8 cellular contexts compared by ENCODE assay signal in the genomic region with DNA sequence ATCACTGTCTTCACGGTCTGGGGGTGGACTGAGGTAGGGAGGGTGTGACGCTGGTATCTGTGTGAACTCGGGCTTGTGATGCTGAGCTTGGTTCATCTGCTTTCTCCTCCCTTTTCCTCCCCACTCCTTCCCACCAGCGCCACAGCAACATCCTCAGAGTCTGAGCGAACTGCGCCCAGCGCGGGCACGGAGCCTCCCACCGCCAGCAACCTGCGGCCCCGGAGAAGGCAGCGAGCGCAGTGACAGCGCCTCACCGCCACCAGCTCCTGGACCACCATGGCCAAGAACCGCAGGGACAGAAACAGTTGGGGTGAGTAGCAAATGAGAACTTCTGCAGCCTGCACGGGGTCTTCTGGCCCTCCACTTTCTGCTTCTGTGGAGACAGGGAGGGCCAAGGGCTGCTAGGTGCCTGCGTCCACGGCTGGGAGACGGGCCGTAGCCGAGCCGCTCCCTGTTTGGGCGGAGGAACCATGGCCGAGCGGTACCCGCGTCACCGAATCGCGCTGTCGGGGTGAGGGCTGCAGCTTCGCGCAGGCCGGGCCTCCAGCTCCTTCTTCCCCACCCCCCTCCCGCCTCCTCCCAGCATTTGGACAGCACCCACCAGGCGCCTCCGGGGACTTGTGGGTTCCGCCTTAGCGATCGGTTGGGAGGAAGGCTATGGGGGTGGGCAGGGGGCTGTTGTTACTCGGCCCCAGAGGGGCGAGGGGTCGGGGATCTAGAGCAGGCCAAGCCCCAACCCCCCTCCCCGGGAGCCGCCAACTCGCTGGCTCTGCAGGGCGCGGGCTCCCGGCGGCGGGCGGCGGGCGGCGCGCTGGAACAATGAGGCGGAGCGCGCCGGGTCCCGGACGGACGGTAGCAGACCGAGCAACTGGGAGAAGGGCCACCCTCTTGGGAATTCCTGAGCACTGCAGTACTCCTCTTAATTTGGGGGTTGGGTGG. TPM values are rescaled to one million over a fixed set of nuclear protein-coding genes. Genes with fewer than 3 reads are reported as not detected.
A peak's percentile ranks its signal among the peaks of the same experiment; 100 is the strongest.
DNase-seq lines count a peak whose midpoint lies in the region; ATAC-seq and TF ChIP-seq lines count a peak whose summit lies in the region.

TSS of gene ATL1 (plus strand) at position 156 of the 939 bp plus-strand sequence. CDS start at position 277, 121 bp downstream.

- intact Hi-C loops in left lung (cut with DNase I): no loop called here

- peak within 1 kb of the TSS; percentile 88 for H3K27ac ChIP-seq in HEK293 (ENCODE audit: extremely low read depth, low read depth, low read length)
- peak within 1 kb of the TSS; percentile 71 for H3K27ac ChIP-seq in duodenal mucosa (ENCODE audit: low read depth, low read length)
- peak within 1 kb of the TSS; percentile 86 to 96 for H3K27ac ChIP-seq in left lung

- H3K4me1 ChIP-seq in HEK293 (ENCODE audit: control insufficient read depth, insufficient read depth, low read length): peaks cover 15% of the 10 kb centered on the region
- peaks cover 6 to 7% of the 10 kb centered on the region in 2 donors for H3K4me1 ChIP-seq in duodenal mucosa (ENCODE audit: control insufficient read depth in 1 of 2, insufficient read depth in 2 of 2, low read length in 2 of 2)
- peaks cover 7 to 20% of the 10 kb centered on the region in 2 donors for H3K4me1 ChIP-seq in left lung

- H3K4me3 ChIP-seq in HEK293 (ENCODE audit: low read depth, low read length) (peak within 1 kb of the TSS; percentile 77), duodenal mucosa (ENCODE audit: low read depth in 1 of 2, low read length in 2 of 2) (peak within 1 kb of the TSS; percentile 87 to 89), left lung (peak within 1 kb of the TSS; percentile 75 to 79)

- CTCF ChIA-PET in HEK293 (lab: Yijun Ruan, JAX): interaction anchor here (0.6 to 1.7 kb wide), 4 partner anchors 17 to 423 kb away, joined by 3 to 12 read pairs (median 6); no protein-coding TSS in a partner anchor

- H3K9ac ChIP-seq in duodenal mucosa (ENCODE audit: low read depth in 1 of 2, low read length in 2 of 2): peak within 1 kb of the TSS; percentile 55 to 61

- DNase-seq in CD1c-positive myeloid dendritic cell (ENCODE audit: extremely low spot score): peak; percentile 84
- peak; percentile 77 for DNase-seq in NCI-H345 (lab: John Stamatoyannopoulos, UW)
- DNase-seq in activated CD4-positive, alpha-beta T cell treated with anti-CD3 and anti-CD28 coated beads, Interleukin-2, amount 50 U/mL, for 4 hours: peak; percentile 12 to 13
- DNase-seq in left lung: peak; percentile 69 to 91
- DNase-seq in stimulated activated CD4-positive, alpha-beta T cell treated with anti-CD3 and anti-CD28 coated beads, Interleukin-2, amount 100 ng/mL, for 24 hours: peak; percentile 44 to 57

- H3K36me3 ChIP-seq in HEK293 (ENCODE audit: control insufficient read depth in 2 of 2, insufficient read depth in 1 of 2, low read length in 2 of 2) (no peaks in the 10 kb centered on the region), duodenal mucosa (ENCODE audit: control insufficient read depth in 1 of 2, insufficient read depth in 2 of 2, low read length in 2 of 2) (no peaks in the 10 kb centered on the region), left lung (no peaks in the 10 kb centered on the region)

- TF ChIP-seq CTCF in HEK293 (tag by site-specific recombination; IDR thresholded peaks at IDR 0.05) (no peak; the same call in none of the 2 replicates), left lung (IDR thresholded peaks at IDR 0.05) (no peak)

- ATAC-seq in left lung (peak; percentile 93), HG03280 (IDR thresholded peaks at IDR 0.05; ENCODE audit: unreplicated experiment) (no peak)

- H3K9me3 ChIP-seq in HEK293 (ENCODE audit: control insufficient read depth, insufficient read depth, low read depth, low read length) (no peaks in the 10 kb centered on the region), duodenal mucosa (ENCODE audit: control insufficient read depth in 1 of 2, low read length in 2 of 2) (no peaks in the 10 kb centered on the region), left lung (no peaks in the 10 kb centered on the region)

- POLR2A ChIA-PET in HEK293 (lab: Yijun Ruan, JAX): interaction anchor here (0.5 to 1.4 kb wide), 5 partner anchors 20 to 108 kb away, joined by 3 to 6 read pairs (median 3); partner anchors contain the start of gene SAV1

- H3K27me3 ChIP-seq in duodenal mucosa (ENCODE audit: control insufficient read depth in 1 of 2, insufficient read depth in 2 of 2, low read length in 2 of 2) (peaks cover 0 to 8% of the 10 kb centered on the region in 2 donors), left lung (peaks cover 0 to 18% of the 10 kb centered on the region in 2 donors)

TF ChIP-seq in HEK293, 187 proteins besides CTCF, POLR2A, EP300 and RAD21 (continues in another document):
- TF ChIP-seq, protein P1, sequence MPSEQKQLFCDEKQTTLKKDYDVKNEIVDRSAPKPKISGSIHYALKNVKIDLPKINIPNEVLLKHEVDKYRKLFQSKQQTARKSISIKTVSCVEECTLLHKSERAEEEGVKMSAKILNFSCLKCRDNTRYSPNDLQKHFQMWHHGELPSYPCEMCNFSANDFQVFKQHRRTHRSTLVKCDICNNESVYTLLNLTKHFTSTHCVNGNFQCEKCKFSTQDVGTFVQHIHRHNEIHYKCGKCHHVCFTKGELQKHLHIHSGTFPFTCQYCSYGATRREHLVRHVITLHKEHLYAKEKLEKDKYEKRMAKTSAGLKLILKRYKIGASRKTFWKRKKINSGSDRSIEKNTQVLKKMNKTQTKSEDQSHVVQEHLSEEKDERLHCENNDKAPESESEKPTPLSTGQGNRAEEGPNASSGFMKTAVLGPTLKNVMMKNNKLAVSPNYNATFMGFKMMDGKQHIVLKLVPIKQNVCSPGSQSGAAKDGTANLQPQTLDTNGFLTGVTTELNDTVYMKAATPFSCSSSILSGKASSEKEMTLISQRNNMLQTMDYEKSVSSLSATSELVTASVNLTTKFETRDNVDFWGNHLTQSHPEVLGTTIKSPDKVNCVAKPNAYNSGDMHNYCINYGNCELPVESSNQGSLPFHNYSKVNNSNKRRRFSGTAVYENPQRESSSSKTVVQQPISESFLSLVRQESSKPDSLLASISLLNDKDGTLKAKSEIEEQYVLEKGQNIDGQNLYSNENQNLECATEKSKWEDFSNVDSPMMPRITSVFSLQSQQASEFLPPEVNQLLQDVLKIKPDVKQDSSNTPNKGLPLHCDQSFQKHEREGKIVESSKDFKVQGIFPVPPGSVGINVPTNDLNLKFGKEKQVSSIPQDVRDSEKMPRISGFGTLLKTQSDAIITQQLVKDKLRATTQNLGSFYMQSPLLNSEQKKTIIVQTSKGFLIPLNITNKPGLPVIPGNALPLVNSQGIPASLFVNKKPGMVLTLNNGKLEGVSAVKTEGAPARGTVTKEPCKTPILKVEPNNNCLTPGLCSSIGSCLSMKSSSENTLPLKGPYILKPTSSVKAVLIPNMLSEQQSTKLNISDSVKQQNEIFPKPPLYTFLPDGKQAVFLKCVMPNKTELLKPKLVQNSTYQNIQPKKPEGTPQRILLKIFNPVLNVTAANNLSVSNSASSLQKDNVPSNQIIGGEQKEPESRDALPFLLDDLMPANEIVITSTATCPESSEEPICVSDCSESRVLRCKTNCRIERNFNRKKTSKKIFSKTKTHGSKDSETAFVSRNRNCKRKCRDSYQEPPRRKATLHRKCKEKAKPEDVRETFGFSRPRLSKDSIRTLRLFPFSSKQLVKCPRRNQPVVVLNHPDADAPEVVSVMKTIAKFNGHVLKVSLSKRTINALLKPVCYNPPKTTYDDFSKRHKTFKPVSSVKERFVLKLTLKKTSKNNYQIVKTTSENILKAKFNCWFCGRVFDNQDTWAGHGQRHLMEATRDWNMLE (tag by site-specific recombination; conservative IDR thresholded peaks at IDR 0.05; ENCODE audit: low read depth): no peak
- TF ChIP-seq ZNF558 (tag by site-specific recombination; IDR thresholded peaks at IDR 0.05) (no peak), ZNF610 (tag by site-specific recombination; IDR thresholded peaks at IDR 0.05; ENCODE audit: borderline replicate concordance) (peak; percentile 61; the same call in 1 of the 2 replicates), GLIS2 (tag by site-specific recombination; IDR thresholded peaks at IDR 0.05) (no peak; the same call in 1 of the 2 replicates), ZNF140 (tag by site-specific recombination; IDR thresholded peaks at IDR 0.05) (no peak), FEZF1 (tag by site-specific recombination; IDR thresholded peaks at IDR 0.05) (no peak), SP7 (tag by site-specific recombination; IDR thresholded peaks at IDR 0.05) (peak; percentile 33; the same call in 1 of the 2 replicates), ZNF335 (tag by site-specific recombination; conservative IDR thresholded peaks at IDR 0.05) (peak; percentile 70), ZNF416 (tag by site-specific recombination; IDR thresholded peaks at IDR 0.05) (no peak), ZIC2 (tag by site-specific recombination; IDR thresholded peaks at IDR 0.05) (peak; percentile 55), ZNF837 (tag by site-specific recombination; IDR thresholded peaks at IDR 0.05) (no peak), ZSCAN16 (tag by site-specific recombination; IDR thresholded peaks at IDR 0.05) (no peak), ZNF776 (tag by site-specific recombination; IDR thresholded peaks at IDR 0.05; ENCODE audit: borderline replicate concordance) (no peak), ZBTB20 (tag by site-specific recombination; IDR thresholded peaks at IDR 0.05) (peak; percentile 92), ZNF664 (tag by site-specific recombination; IDR thresholded peaks at IDR 0.05) (no peak), OSR2 (tag by site-specific recombination; IDR thresholded peaks at IDR 0.05) (peak; percentile 65)
- TF ChIP-seq, protein P2, sequence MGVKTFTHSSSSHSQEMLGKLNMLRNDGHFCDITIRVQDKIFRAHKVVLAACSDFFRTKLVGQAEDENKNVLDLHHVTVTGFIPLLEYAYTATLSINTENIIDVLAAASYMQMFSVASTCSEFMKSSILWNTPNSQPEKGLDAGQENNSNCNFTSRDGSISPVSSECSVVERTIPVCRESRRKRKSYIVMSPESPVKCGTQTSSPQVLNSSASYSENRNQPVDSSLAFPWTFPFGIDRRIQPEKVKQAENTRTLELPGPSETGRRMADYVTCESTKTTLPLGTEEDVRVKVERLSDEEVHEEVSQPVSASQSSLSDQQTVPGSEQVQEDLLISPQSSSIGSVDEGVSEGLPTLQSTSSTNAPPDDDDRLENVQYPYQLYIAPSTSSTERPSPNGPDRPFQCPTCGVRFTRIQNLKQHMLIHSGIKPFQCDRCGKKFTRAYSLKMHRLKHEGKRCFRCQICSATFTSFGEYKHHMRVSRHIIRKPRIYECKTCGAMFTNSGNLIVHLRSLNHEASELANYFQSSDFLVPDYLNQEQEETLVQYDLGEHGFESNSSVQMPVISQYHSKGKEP (tag by site-specific recombination; IDR thresholded peaks at IDR 0.05): no peak

RNA-seq across cellular contexts. Expression of gene ATL1, which starts in this region (rescaled TPM):
- total RNA-seq in left lung: 1 to 10 TPM; 5.4 to 7.4 TPM

Comparison
In these comparisons a context has a peak if more than half of its experiments do, and no peak if none do; other contexts are left out.
1. DNase-seq: peak in every context shown above with its lines; median percentile 84 in CD1c-positive myeloid dendritic cell; 80 in left lung; 77 in NCI-H345; 50 in stimulated activated CD4-positive, alpha-beta T cell treated with anti-CD3 and anti-CD28 coated beads, Interleukin-2, amount 100 ng/mL, for 24 hours; 12 in activated CD4-positive, alpha-beta T cell treated with anti-CD3 and anti-CD28 coated beads, Interleukin-2, amount 50 U/mL, for 4 hours.